Comparison of ENCODE assay signal across 28 cellular contexts in genomic region chr7:18843979-18844378, GRCh38.
"Had no signal": no experiment of that assay in that cellular context is flagged by ENCODE, and none has a peak within 500 bp of the region (broad histone marks: within the 10 kb centered on the region; RNA-seq: fewer than 3 reads in every experiment).

No MANE protein-coding gene starts in this region.

- H3K4me3 Mint-ChIP-seq: natural killer cell; nephron; neural progenitor cell; stimulated activated naive B cell treated with anti-CD40 and anti-IgM and Interleukin-4, amounts not matched to agents 10 μg/mL and 1 μg/mL and 100 μg/mL, for 72 hours; stimulated activated naive CD8-positive, alpha-beta T cell treated with anti-CD3 and anti-CD28 coated beads, Interleukin-15, Interleukin-2, amounts not matched to agents 100 ng/mL and 50 ng/mL, for 24 hours had no signal

- DNase-seq: natural killer cell; occipital lobe; ovary; posterior cingulate gyrus; psoas muscle; right cardiac atrium; right lobe of liver; sigmoid colon; small intestine; stimulated activated CD4-positive, alpha-beta T cell treated with anti-CD3 and anti-CD28 coated beads, Interleukin-1b, Interleukin-23, amount 100 ng/mL, for 48 hours; stimulated activated CD4-positive, alpha-beta T cell treated with anti-CD3 and anti-CD28 coated beads, Interleukin-4, amount 100 ng/mL, for 1 hour; stimulated activated CD4-positive, alpha-beta T cell treated with anti-CD3 and anti-CD28 coated beads, Interleukin-4, amount 100 ng/mL, for 4 hours; stimulated activated CD8-positive, alpha-beta memory T cell treated with anti-CD3 and anti-CD28 coated beads, Interleukin-4, amount 100 ng/mL, for 48 hours; stimulated activated naive B cell treated with anti-CD40 and anti-IgM and Interleukin-4, amounts not matched to agents 10 μg/mL and 1 μg/mL and 100 μg/mL, for 72 hours; stimulated activated naive CD4-positive, alpha-beta T cell treated with Interleukin-2 at 50 U/mL for 16 hours; stomach; thyroid gland; trophoblast cell; upper lobe of left lung had no signal

- H3K36me3 ChIP-seq: neural progenitor cell, ovary, right lobe of liver, sigmoid colon, stomach, thoracic aorta, thyroid gland, tibial nerve, upper lobe of left lung, vagina had no signal

- FAIRE-seq: small intestine, urothelium cell line had no signal

- H3K27ac Mint-ChIP-seq: natural killer cell; neural progenitor cell; progenitor cell of endocrine pancreas; stimulated activated naive B cell treated with anti-CD40 and anti-IgM and Interleukin-4, amounts not matched to agents 10 μg/mL and 1 μg/mL and 100 μg/mL, for 72 hours; stimulated activated naive CD8-positive, alpha-beta T cell treated with anti-CD3 and anti-CD28 coated beads, Interleukin-15, Interleukin-2, amounts not matched to agents 100 ng/mL and 50 ng/mL, for 24 hours had no signal

- H3K9me3 Mint-ChIP-seq: nephron; neural progenitor cell; stimulated activated naive B cell treated with anti-CD40 and anti-IgM and Interleukin-4, amounts not matched to agents 10 μg/mL and 1 μg/mL and 100 μg/mL, for 72 hours; stimulated activated naive CD8-positive, alpha-beta T cell treated with anti-CD3 and anti-CD28 coated beads, Interleukin-15, Interleukin-2, amounts not matched to agents 100 ng/mL and 50 ng/mL, for 24 hours had no signal

- H3K9me3 ChIP-seq: ovary, psoas muscle, right lobe of liver, sigmoid colon, stomach, thoracic aorta, thyroid gland, tibial nerve, upper lobe of left lung, vagina had no signal

- H3K4me1 Mint-ChIP-seq: natural killer cell, nephron had no signal

- H3K36me3 Mint-ChIP-seq: natural killer cell, neural progenitor cell had no signal

- H3K4me3 ChIP-seq: neural progenitor cell, ovary, psoas muscle, right lobe of liver, sigmoid colon, stomach, thoracic aorta, thyroid gland, tibial nerve, upper lobe of left lung, vagina had no signal

- H3K27me3 Mint-ChIP-seq: progenitor cell of endocrine pancreas; stimulated activated naive B cell treated with anti-CD40 and anti-IgM and Interleukin-4, amounts not matched to agents 10 μg/mL and 1 μg/mL and 100 μg/mL, for 72 hours; stimulated activated naive CD8-positive, alpha-beta T cell treated with anti-CD3 and anti-CD28 coated beads, Interleukin-15, Interleukin-2, amounts not matched to agents 100 ng/mL and 50 ng/mL, for 24 hours had no signal

- H3K9ac ChIP-seq: neural progenitor cell, parathyroid adenoma had no signal

- H3K27ac ChIP-seq: neural progenitor cell, ovary, parathyroid adenoma, psoas muscle, right lobe of liver, sigmoid colon, stomach, thoracic aorta, thyroid gland, tibial nerve, upper lobe of left lung, vagina had no signal

- ATAC-seq: natural killer cell; psoas muscle; right cardiac atrium; right lobe of liver; stimulated activated naive B cell treated with anti-CD40 and anti-IgM and Interleukin-4, amounts not matched to agents 10 μg/mL and 1 μg/mL and 100 μg/mL, for 72 hours had no signal
